In genomic region chr13:53821632-53822031, GRCh38 we compare ENCODE assay signal across 30 cellular contexts.
DNase-seq lines count a peak whose midpoint lies in the region; TF ChIP-seq lines count a peak whose summit lies in the region.
"Had no signal": no experiment of that assay in that cellular context is flagged by ENCODE, and none has a peak within 500 bp of the region (broad histone marks: within the 10 kb centered on the region; RNA-seq: fewer than 3 reads in every experiment).

No MANE protein-coding gene starts in this region.

- intact Hi-C loops in dorsolateral prefrontal cortex (cut with DNase I) = no loop called here

- no peak overlapping the region for H3K4me3 Mint-ChIP-seq in activated CD4-positive, alpha-beta T cell treated with anti-CD3 and anti-CD28 coated beads, Interleukin-2, amount 10 ng/mL, durations not matched to agents 7 days and 5 days
- H3K4me3 Mint-ChIP-seq: activated CD4-positive, alpha-beta T cell treated with anti-CD3 and anti-CD28 coated beads, Interleukin-2, amount 10 ng/mL, durations not matched to agents 24 days and 14 days; activated naive CD8-positive, alpha-beta T cell treated with anti-CD3 and anti-CD28 coated beads for 36 hours; central memory CD8-positive, alpha-beta T cell; memory B cell; nephron progenitor cell; stimulated activated naive CD8-positive, alpha-beta T cell treated with anti-CD3 and anti-CD28 coated beads, Interleukin-15, Interleukin-2, amounts not matched to agents 100 ng/mL and 50 ng/mL, for 24 hours had no signal

- TF ChIP-seq CTCF in dorsolateral prefrontal cortex (IDR thresholded peaks at IDR 0.05 in 54 of 56, conservative IDR thresholded peaks at IDR 0.05 in 2 of 56; ENCODE audit: low read depth in 1 of 56, partially characterized antibody in 56 of 56) = no peak

- H3K27me3 ChIP-seq in dorsolateral prefrontal cortex = peaks cover 0 to 4% (median 0%) of the 10 kb centered on the region in 45 donors
- H3K27me3 ChIP-seq: gastrocnemius medialis, hepatocyte, ovary, right atrium auricular region, SJSA1 had no signal

- no peaks in the 10 kb centered on the region for H3K36me3 Mint-ChIP-seq in activated CD4-positive, alpha-beta T cell treated with anti-CD3 and anti-CD28 coated beads, Interleukin-2, amount 10 ng/mL, durations not matched to agents 7 days and 5 days (ENCODE audit: low read depth)
- H3K36me3 Mint-ChIP-seq: activated naive CD8-positive, alpha-beta T cell treated with anti-CD3 and anti-CD28 coated beads for 36 hours; memory B cell had no signal

- in situ Hi-C loops in G401 (cut with HindIII; ENCODE audit: low sequenced_read_pairs) = no loop called here

- DNase-seq in G401 (ENCODE audit: low spot score) (peak; percentile 78), NCI-H446 treated with DMSO at 0.1 percent for 48 hours (lab: John Stamatoyannopoulos, UW) (peak; percentile 64), dorsolateral prefrontal cortex (peak in 6 of 10 donors; percentile 6 to 41 (median 30)), pons (ENCODE audit: low spot score) (peak; percentile 11), NCI-H69 (lab: John Stamatoyannopoulos, UW) (no peak), AG20443 (ENCODE audit: low spot score) (no peak)
- no peak for DNase-seq in activated CD4-positive, alpha-beta T cell treated with anti-CD3 and anti-CD28 coated beads, Interleukin-2, amount 10 ng/mL, durations not matched to agents 7 days and 5 days
- DNase-seq: ACHN; activated CD4-positive, alpha-beta T cell treated with anti-CD3 and anti-CD28 coated beads, Interleukin-2, amount 10 ng/mL, durations not matched to agents 24 days and 14 days; activated effector memory CD4-positive, alpha-beta T cell treated with anti-CD3 and anti-CD28 coated beads, Interleukin-2, amount 50 U/mL, for 16 hours; activated naive CD8-positive, alpha-beta T cell treated with anti-CD3 and anti-CD28 coated beads for 36 hours; activated T-cell treated with anti-CD3 and anti-CD28 coated beads, Interleukin-2, amount 50 U/mL, for 1 hour; gastrocnemius medialis; H7; NCI-H2081; NCI-H226; NCI-H774; nephron progenitor cell; ovary; stimulated activated CD4-positive, alpha-beta T cell treated with anti-CD3 and anti-CD28 coated beads, Interleukin-2, amount 100 ng/mL, for 24 hours; stimulated activated CD8-positive, alpha-beta memory T cell treated with anti-CD3 and anti-CD28 coated beads, Interleukin-4, amount 100 ng/mL, for 48 hours had no signal

- H3K9me3 Mint-ChIP-seq in activated CD4-positive, alpha-beta T cell treated with anti-CD3 and anti-CD28 coated beads, Interleukin-2, amount 10 ng/mL, durations not matched to agents 7 days and 5 days = no peaks in the 10 kb centered on the region
- H3K9me3 Mint-ChIP-seq: activated naive CD8-positive, alpha-beta T cell treated with anti-CD3 and anti-CD28 coated beads for 36 hours; nephron progenitor cell had no signal

- no peak overlapping the region for H3K27ac Mint-ChIP-seq in activated CD4-positive, alpha-beta T cell treated with anti-CD3 and anti-CD28 coated beads, Interleukin-2, amount 10 ng/mL, durations not matched to agents 7 days and 5 days
- H3K27ac Mint-ChIP-seq: activated CD4-positive, alpha-beta T cell treated with anti-CD3 and anti-CD28 coated beads, Interleukin-2, amount 10 ng/mL, durations not matched to agents 24 days and 14 days; activated naive CD8-positive, alpha-beta T cell treated with anti-CD3 and anti-CD28 coated beads for 36 hours; memory B cell; nephron progenitor cell; stimulated activated naive CD8-positive, alpha-beta T cell treated with anti-CD3 and anti-CD28 coated beads, Interleukin-15, Interleukin-2, amounts not matched to agents 100 ng/mL and 50 ng/mL, for 24 hours had no signal

- H3K27me3 Mint-ChIP-seq in activated CD4-positive, alpha-beta T cell treated with anti-CD3 and anti-CD28 coated beads, Interleukin-2, amount 10 ng/mL, durations not matched to agents 7 days and 5 days = no peaks in the 10 kb centered on the region
- H3K27me3 Mint-ChIP-seq: activated CD4-positive, alpha-beta T cell treated with anti-CD3 and anti-CD28 coated beads, Interleukin-2, amount 10 ng/mL, durations not matched to agents 24 days and 14 days; activated naive CD8-positive, alpha-beta T cell treated with anti-CD3 and anti-CD28 coated beads for 36 hours; central memory CD8-positive, alpha-beta T cell; memory B cell; stimulated activated naive CD8-positive, alpha-beta T cell treated with anti-CD3 and anti-CD28 coated beads, Interleukin-15, Interleukin-2, amounts not matched to agents 100 ng/mL and 50 ng/mL, for 24 hours had no signal

- H3K27ac ChIP-seq in dorsolateral prefrontal cortex = peak overlapping the region in 2 of 59 donors; percentile 5 to 7
- H3K27ac ChIP-seq: gastrocnemius medialis, hepatocyte, KMS-11, ovary, right atrium auricular region, SJSA1, thoracic aorta had no signal

- POLR2A ChIA-PET in activated CD4-positive, alpha-beta T cell treated with anti-CD3 and anti-CD28 coated beads, Interleukin-2, amount 10 ng/mL, durations not matched to agents 7 days and 5 days (lab: Charles Lee) = no interaction called here

- CTCF ChIA-PET in activated CD4-positive, alpha-beta T cell treated with anti-CD3 and anti-CD28 coated beads, Interleukin-2, amount 10 ng/mL, durations not matched to agents 7 days and 5 days (lab: Charles Lee) = no interaction called here

- H3K4me3 ChIP-seq in dorsolateral prefrontal cortex = peak overlapping the region; percentile 1 to 65 (median 41)
- H3K4me3 ChIP-seq: gastrocnemius medialis, GM12878, hepatocyte, ovary, right atrium auricular region, SJSA1, thoracic aorta had no signal

- H3K4me1 Mint-ChIP-seq in activated CD4-positive, alpha-beta T cell treated with anti-CD3 and anti-CD28 coated beads, Interleukin-2, amount 10 ng/mL, durations not matched to agents 7 days and 5 days = no peaks in the 10 kb centered on the region
- H3K4me1 Mint-ChIP-seq: activated CD4-positive, alpha-beta T cell treated with anti-CD3 and anti-CD28 coated beads, Interleukin-2, amount 10 ng/mL, durations not matched to agents 24 days and 14 days; activated naive CD8-positive, alpha-beta T cell treated with anti-CD3 and anti-CD28 coated beads for 36 hours; central memory CD8-positive, alpha-beta T cell; memory B cell; nephron progenitor cell had no signal

Comparison
In these comparisons a context has a peak if more than half of its experiments do, and no peak if none do; other contexts are left out.
1. DNase-seq: peak in G401 (single experiment), NCI-H446 treated with DMSO at 0.1 percent for 48 hours (single experiment), dorsolateral prefrontal cortex (6 of 10) and pons (single experiment); none in activated CD4-positive, alpha-beta T cell treated with anti-CD3 and anti-CD28 coated beads, Interleukin-2, amount 10 ng/mL, durations not matched to agents 7 days and 5 days (single experiment), NCI-H69 (single experiment) and AG20443 (single experiment).